2 cellular contexts compared by ENCODE assay signal in genomic region chr5:77679791-77680190, GRCh38.
TF ChIP-seq lines count a peak whose summit lies in the region.

No MANE protein-coding gene starts in this region.

TF ChIP-seq in HepG2, 621 proteins besides CTCF, POLR2A, EP300 and RAD21:
- TF ChIP-seq HINFP (CRISPR knock-in tag; IDR thresholded peaks at IDR 0.05; ENCODE audit: low read depth) (no peak), CEBPB (IDR thresholded peaks at IDR 0.05; ENCODE audit: borderline replicate concordance, low read depth, low read length) (peak; percentile 49; the same call in 1 of the 2 replicates)
TF ChIP-seq in HepG2: peak in this region for 1.

TF ChIP-seq in SK-N-SH, 30 proteins besides CTCF, POLR2A, EP300 and RAD21 (continued from another document):
- TF ChIP-seq PBX3 (IDR thresholded peaks at IDR 0.05) (no peak), POLR2AphosphoS5 (IDR thresholded peaks at IDR 0.05; ENCODE audit: low read depth, low read length) (no peak), NRF1 (IDR thresholded peaks at IDR 0.05; ENCODE audit: low read depth, low read length) (no peak), JUND (IDR thresholded peaks at IDR 0.05) (no peak), REST (IDR thresholded peaks at IDR 0.05; ENCODE audit: low read depth, low read length) (no peak), NFIC (IDR thresholded peaks at IDR 0.05; ENCODE audit: borderline replicate concordance) (no peak)
